ENCODE assay signal across 10 cellular contexts in genomic region chrX:49879656-49880277, GRCh38. TPM values are rescaled to one million over a fixed set of nuclear protein-coding genes. Genes with fewer than 3 reads are reported as not detected.
DNase-seq lines count a peak whose midpoint lies in the region; ATAC-seq, FAIRE-seq and TF ChIP-seq lines count a peak whose summit lies in the region.
"Had no signal": no experiment of that assay in that cellular context is flagged by ENCODE, and none has a peak within 500 bp of the region (broad histone marks: within the 10 kb centered on the region; RNA-seq: fewer than 3 reads in every experiment).

No MANE protein-coding gene starts in this region.

- no peak for TF ChIP-seq RAD21 in K562 (CRISPR knock-in tag; conservative IDR thresholded peaks at IDR 0.05 in 1 of 2, IDR thresholded peaks at IDR 0.05 in 1 of 2)

- H3K9me3 ChIP-seq in HUES64 (ENCODE audit: insufficient read depth, low read depth, low read length): no peaks in the 10 kb centered on the region
- no peaks in the 10 kb centered on the region for H3K9me3 ChIP-seq in K562 (replicated peaks; ENCODE audit: control insufficient read depth, insufficient read depth, low read depth, low read length)
- H3K9me3 ChIP-seq in subcutaneous abdominal adipose tissue (ENCODE audit: control insufficient read depth in 5 of 5, low read length in 5 of 5): no peaks in the 10 kb centered on the region

- intact Hi-C loops in K562 (cut with micrococcal nuclease): no loop called here

- H3K4me3 ChIP-seq in HUES64 (ENCODE audit: low read length) (peak overlapping the region; percentile 78), K562 (peak overlapping the region; percentile 45), kidney epithelial cell (ENCODE audit: low read depth, low read length) (peak overlapping the region; percentile 61), subcutaneous abdominal adipose tissue (ENCODE audit: low read depth in 1 of 5, low read length in 5 of 5) (peak overlapping the region; percentile 52 to 69 (median 61))

- POLR2A ChIA-PET in K562 (lab: Yijun Ruan, JAX): interaction anchor here (0.6 kb wide), 2 partner anchors 50 to 1067 kb away, joined by 3 to 4 read pairs; no protein-coding TSS in a partner anchor

- H3K4me1 ChIP-seq in HUES64 (ENCODE audit: insufficient read depth, low read length) (no peaks in the 10 kb centered on the region), K562 (replicated peaks in 1 of 2; ENCODE audit: control insufficient read depth in 2 of 2, insufficient read depth in 2 of 2, low read length in 2 of 2) (peaks cover 0 to 21% of the 10 kb centered on the region in 2 experiments; a peak in 4 of 5 replicates), subcutaneous abdominal adipose tissue (ENCODE audit: control insufficient read depth in 5 of 5, insufficient read depth in 5 of 5, low read length in 5 of 5) (peaks cover 0 to 24% (median 13%) of the 10 kb centered on the region in 5 donors)

- H3K9ac ChIP-seq in HUES64 (ENCODE audit: low read depth, low read length) (peak overlapping the region; percentile 78; the same call in 1 of the 2 replicates), K562 (ENCODE audit: insufficient read depth in 1 of 2, low read depth in 2 of 2, low read length in 2 of 2) (peak overlapping the region; percentile 38 to 86; a peak in 2 of 4 replicates), subcutaneous abdominal adipose tissue (ENCODE audit: low read length in 5 of 5) (peak overlapping the region in 2 of 5 donors; percentile 26 to 66)

- CTCF ChIA-PET in K562 (lab: Yijun Ruan, JAX; ENCODE audit: low intra/inter-chr PET ratio): no interaction called here

- H3K27me3 ChIP-seq in HUES64 (ENCODE audit: insufficient read depth, low read length) (peaks cover 2% of the 10 kb centered on the region; the same call in 1 of the 2 replicates), K562 (ENCODE audit: control insufficient read depth in 2 of 2, insufficient read depth in 2 of 2, low read length in 2 of 2) (peaks cover 0 to 7% of the 10 kb centered on the region in 2 experiments; a peak in 1 of 5 replicates), kidney epithelial cell (ENCODE audit: control insufficient read depth, insufficient read depth, low read length) (no peaks in the 10 kb centered on the region), subcutaneous abdominal adipose tissue (ENCODE audit: control insufficient read depth in 5 of 5, insufficient read depth in 4 of 5, low read length in 5 of 5) (peaks cover 0 to 11% (median 5%) of the 10 kb centered on the region in 5 donors)

- peaks cover 15% of the 10 kb centered on the region; the same call in 2 of the 3 replicates for H3K79me2 ChIP-seq in K562 (ENCODE audit: control insufficient read depth, insufficient read depth, low read length)

- peak; percentile 67 for DNase-seq in NCI-H82 (lab: John Stamatoyannopoulos, UW)
- DNase-seq in NCI-H82 treated with DMSO at 0.1 percent for 48 hours (lab: John Stamatoyannopoulos, UW; ENCODE audit: unreplicated experiment): no peak
- DNase-seq in K562 (ENCODE audit: extremely low read depth in 1 of 4, low spot score in 3 of 4): no peak
- DNase-seq in kidney epithelial cell (ENCODE audit: low read depth): no peak
- no peak for DNase-seq in HTR-8/SVneo (ENCODE audit: insufficient read length, low spot score)
- no peak for DNase-seq in MV-4-11 (lab: John Stamatoyannopoulos, UW)
- DNase-seq: DND-41 had no signal

- TF ChIP-seq POLR2A in K562 (conservative IDR thresholded peaks at IDR 0.05): no peak

- H3K27ac ChIP-seq in HUES64 (ENCODE audit: low read depth, low read length): no peak overlapping the region; the same call in 1 of the 2 replicates
- H3K27ac ChIP-seq in K562 (ENCODE audit: extremely low read depth, low read depth, low read length): no peak overlapping the region; the same call in 2 of the 3 replicates
- peak overlapping the region; percentile 67 for H3K27ac ChIP-seq in subcutaneous abdominal adipose tissue (ENCODE audit: low read depth, low read length)

- BruUV-seq in K562 (replicated peaks; lab: Mats Ljungman, UMichigan): no TSS peak

- TF ChIP-seq EP300 in K562 (IDR thresholded peaks at IDR 0.05; ENCODE audit: low read length): no peak

- FAIRE-seq in K562 (lab: Jason Lieb, UNC) (no peak), HTR-8/SVneo (lab: Jason Lieb, UNC) (no peak)

- no peaks in the 10 kb centered on the region for H3K9me1 ChIP-seq in K562 (ENCODE audit: control insufficient read depth, insufficient read depth, low read length)

- ATAC-seq in K562: peak; percentile 23; the same call in 1 of the 3 replicates

- in situ Hi-C loops in K562 (cut with MboI): loop anchor here (10.0 kb wide), 1 partner anchor 405 kb away; no protein-coding TSS in a partner anchor

- H4K20me1 ChIP-seq in K562 (replicated peaks; ENCODE audit: control insufficient read depth, insufficient read depth, low read length): 0 out of 2 replicates have a peak, but pooled peaks cover 8% of the 10 kb centered on the region

- H3K36me3 ChIP-seq in HUES64 (ENCODE audit: insufficient read depth, low read length) (no peaks in the 10 kb centered on the region; the same call in 1 of the 2 replicates), K562 (ENCODE audit: control insufficient read depth, insufficient read depth, low read length) (no peaks in the 10 kb centered on the region), kidney epithelial cell (ENCODE audit: control insufficient read depth, insufficient read depth, low read length) (no peaks in the 10 kb centered on the region), subcutaneous abdominal adipose tissue (ENCODE audit: control insufficient read depth in 5 of 5, insufficient read depth in 5 of 5, low read length in 5 of 5) (no peaks in the 10 kb centered on the region)

- TF ChIP-seq CTCF in K562 (IDR thresholded peaks at IDR 0.05 in 2 of 3, conservative IDR thresholded peaks at IDR 0.05 in 1 of 3; ENCODE audit: insufficient read depth in 2 of 3, low read depth in 1 of 3, low read length in 3 of 3) (no peak), kidney epithelial cell (IDR thresholded peaks at IDR 0.05; ENCODE audit: insufficient read depth, low read length, poor library complexity, severe bottlenecking) (no peak)

- peak overlapping the region; percentile 89 for H2AFZ ChIP-seq in K562 (ENCODE audit: low read depth, low read length)

- H3K4me2 ChIP-seq in K562 (ENCODE audit: insufficient read depth, low read length): peak overlapping the region; percentile 76

- WGBS in HUES64: 5% methylated on average over 49 of the region's 55 CpGs
- WGBS in K562 (ENCODE audit: insufficient coverage, low coverage, missing lambda C conversion rate): 30% methylated on average over 8 of the region's 55 CpGs

RNA-seq across cellular contexts. Expression of gene USP27X, which starts 0.5 kb away (rescaled TPM):
- polyA plus RNA-seq in HUES64 (2013, experiment 1 of 2): 4.8 TPM
- 5.5 TPM for polyA plus RNA-seq in HUES64 (2013, experiment 2 of 2)
- 3.8 and 4.9 TPM in 2 replicates for total RNA-seq in K562 (2011; cell fraction: chromatin; rRNA removed; ENCODE audit: low replicate concordance)
- total RNA-seq in K562 (2011; cell fraction: nucleolus; rRNA removed): 3.4 and 4.0 TPM in 2 replicates
- total RNA-seq in K562 (2011; cell fraction: nucleoplasm; rRNA removed): 2.5 and 3.2 TPM in 2 replicates
- 0.82 and 1.8 TPM in 2 replicates for total RNA-seq in K562 (2014; rRNA removed)
- 1.6 and 2.1 TPM in 2 replicates for total RNA-seq in K562 (2014; rRNA removed; fragmentation: Illumina TruSeq; extraction: Trizol)
- total RNA-seq in K562 (2015; rRNA removed; fragmentation: Illumina TruSeq; extraction: Trizol): 1.3 and 1.7 TPM in 2 replicates
- 1.9 and 2.7 TPM in 2 replicates for total RNA-seq in K562 (2021)
- polyA plus RNA-seq in K562 (2011; rRNA removed): 2.3 and 4.7 TPM in 2 replicates
- 1.8 and 4.2 TPM in 2 replicates for polyA plus RNA-seq in K562 (2011; cell fraction: cytosol; rRNA removed)
- 1.1 and 1.9 TPM in 2 replicates for polyA plus RNA-seq in K562 (2011; cell fraction: nucleus; rRNA removed)
- polyA plus RNA-seq in K562 (2012): 2.4 and 3.0 TPM in 2 replicates
- polyA plus RNA-seq in K562 (2014; fragmentation: Illumina TruSeq; extraction: Trizol): 3.8 and 4.0 TPM in 2 replicates
- under 1 TPM; 0.15 TPM for polyA plus RNA-seq in K562 (2014; fragmentation: Nextera tagmentation; extraction: Ambion mirVana)
- 1.2 and 2.1 TPM in 2 replicates for polyA plus RNA-seq in K562 (2014; rRNA removed)
- 4.2 and 7.8 TPM in 2 replicates for polyA minus RNA-seq in K562 (2011; rRNA and poly(A)+ RNA removed)
- 1.9 and 2.6 TPM in 2 replicates for polyA minus RNA-seq in K562 (2011; cell fraction: cytosol; rRNA and poly(A)+ RNA removed)
- 1.6 and 2.8 TPM in 2 replicates for polyA minus RNA-seq in K562 (2011; cell fraction: nucleus; rRNA and poly(A)+ RNA removed)
- 3.1 and 3.4 TPM in 2 replicates for total RNA-seq in kidney epithelial cell

RNA-seq across cellular contexts. Expression of gene CLCN5, which starts 42.6 kb away (rescaled TPM):
- 4.7 TPM for polyA plus RNA-seq in HUES64 (2013, experiment 1 of 2)
- polyA plus RNA-seq in HUES64 (2013, experiment 2 of 2): 4.7 TPM
- 14.7 and 22.2 TPM in 2 replicates for total RNA-seq in K562 (2011; cell fraction: chromatin; rRNA removed; ENCODE audit: low replicate concordance)
- 9.5 and 13.8 TPM in 2 replicates for total RNA-seq in K562 (2011; cell fraction: nucleolus; rRNA removed)
- 11.7 and 17.7 TPM in 2 replicates for total RNA-seq in K562 (2011; cell fraction: nucleoplasm; rRNA removed)
- total RNA-seq in K562 (2014; rRNA removed) (4.6 and 4.8 TPM in 2 replicates), K562 (2014; rRNA removed; fragmentation: Illumina TruSeq; extraction: Trizol) (9.5 TPM in 2 replicates), K562 (2015; rRNA removed; fragmentation: Illumina TruSeq; extraction: Trizol) (10.1 and 11.8 TPM in 2 replicates), K562 (2021) (8.6 and 9.7 TPM in 2 replicates), kidney epithelial cell (15.6 and 22.1 TPM in 2 replicates)
- polyA plus RNA-seq in K562 (2011; rRNA removed) (5.1 and 7.4 TPM in 2 replicates), K562 (2014; fragmentation: Illumina TruSeq; extraction: Trizol) (7.1 and 7.2 TPM in 2 replicates), K562 (2014; fragmentation: Nextera tagmentation; extraction: Ambion mirVana) (1 to 10 TPM in 1 of 2 experiments, under 1 TPM in 1; 0.94 to 1.6 TPM), K562 (2014; rRNA removed) (4.6 and 4.8 TPM in 2 replicates)
- polyA plus RNA-seq in K562 (2011; cell fraction: cytosol; rRNA removed): 3.9 and 5.2 TPM in 2 replicates
- polyA plus RNA-seq in K562 (2011; cell fraction: nucleus; rRNA removed): 9.3 and 9.5 TPM in 2 replicates
- polyA plus RNA-seq in K562 (2012): 3.8 and 4.0 TPM in 2 replicates
- 16.9 and 18.2 TPM in 2 replicates for polyA minus RNA-seq in K562 (2011; rRNA and poly(A)+ RNA removed)
- polyA minus RNA-seq in K562 (2011; cell fraction: cytosol; rRNA and poly(A)+ RNA removed): 7.8 and 9.3 TPM in 2 replicates
- 6.9 and 12.8 TPM in 2 replicates for polyA minus RNA-seq in K562 (2011; cell fraction: nucleus; rRNA and poly(A)+ RNA removed)

RNA-seq across cellular contexts. Expression of gene PAGE4, which starts 50.7 kb away (rescaled TPM):
- 0.70 TPM for polyA plus RNA-seq in HUES64 (2013, experiment 1 of 2)
- polyA plus RNA-seq in HUES64 (2013, experiment 2 of 2): not detected
- not detected in 2 replicates for total RNA-seq in K562 (2011; cell fraction: chromatin; rRNA removed; ENCODE audit: low replicate concordance)
- not detected in 2 replicates for total RNA-seq in K562 (2011; cell fraction: nucleolus; rRNA removed)
- total RNA-seq in K562 (2011; cell fraction: nucleoplasm; rRNA removed): not detected in 2 replicates
- total RNA-seq in K562 (2014; rRNA removed) (1.7 and 2.4 TPM in 2 replicates), K562 (2014; rRNA removed; fragmentation: Illumina TruSeq; extraction: Trizol) (2.8 and 3.9 TPM in 2 replicates), K562 (2015; rRNA removed; fragmentation: Illumina TruSeq; extraction: Trizol) (2.2 and 3.7 TPM in 2 replicates), K562 (2021) (1.1 and 1.3 TPM in 2 replicates), kidney epithelial cell (not detected in 2 replicates)
- polyA plus RNA-seq in K562 (2011; rRNA removed) (0.99 and 1.2 TPM in 2 replicates), K562 (2014; fragmentation: Illumina TruSeq; extraction: Trizol) (4.9 and 5.3 TPM in 2 replicates), K562 (2014; fragmentation: Nextera tagmentation; extraction: Ambion mirVana) (1 to 10 TPM; 6.7 to 8.0 TPM), K562 (2014; rRNA removed) (4.0 and 6.4 TPM in 2 replicates)
- 0.46 TPM in 1 of 2 replicates, not detected in the other for polyA plus RNA-seq in K562 (2011; cell fraction: cytosol; rRNA removed)
- polyA plus RNA-seq in K562 (2011; cell fraction: nucleus; rRNA removed): not detected in 2 replicates
- polyA plus RNA-seq in K562 (2012): 4.9 and 6.0 TPM in 2 replicates
- not detected in 2 replicates for polyA minus RNA-seq in K562 (2011; rRNA and poly(A)+ RNA removed)
- polyA minus RNA-seq in K562 (2011; cell fraction: cytosol; rRNA and poly(A)+ RNA removed): not detected in 2 replicates
- not detected in 2 replicates for polyA minus RNA-seq in K562 (2011; cell fraction: nucleus; rRNA and poly(A)+ RNA removed)
- polyA plus RNA-seq: adipose tissue had no signal
